22 cellular contexts compared by ENCODE assay signal in genomic region chr17:29247219-29247618, GRCh38. TPM values are rescaled to one million over a fixed set of nuclear protein-coding genes. Genes with fewer than 3 reads are reported as not detected.
A peak's percentile ranks its signal among the peaks of the same experiment; 100 is the strongest.
DNase-seq lines count a peak whose midpoint lies in the region; ATAC-seq, FAIRE-seq and TF ChIP-seq lines count a peak whose summit lies in the region.
"Had no signal": no experiment of that assay in that cellular context is flagged by ENCODE, and none has a peak within 500 bp of the region (broad histone marks: within the 10 kb centered on the region; RNA-seq: fewer than 3 reads in every experiment).

No MANE protein-coding gene starts in this region.

- H3K9ac ChIP-seq in IMR-90 (ENCODE audit: low read depth, low read length), result no peak overlapping the region
- H3K9ac ChIP-seq in K562 (ENCODE audit: insufficient read depth in 1 of 2, low read depth in 2 of 2, low read length in 2 of 2), result no peak overlapping the region
- H3K9ac ChIP-seq in neural progenitor cell, result no peak overlapping the region
- H3K9ac ChIP-seq: GM23248 had no signal

- no peak for FAIRE-seq in K562 (lab: Jason Lieb, UNC)
- no peak for FAIRE-seq in frontal cortex (lab: Jason Lieb, UNC)
- FAIRE-seq: A204.1, D721Med, G401.6, GM12892, GM18507 had no signal

- TF ChIP-seq CTCF in IMR-90 (conservative IDR thresholded peaks at IDR 0.05; ENCODE audit: low read depth, low read length), result no peak
- TF ChIP-seq CTCF in K562 (IDR thresholded peaks at IDR 0.05 in 2 of 3, conservative IDR thresholded peaks at IDR 0.05 in 1 of 3; ENCODE audit: insufficient read depth in 2 of 3, low read depth in 1 of 3, low read length in 3 of 3), result no peak
- TF ChIP-seq CTCF in glutamatergic neuron (IDR thresholded peaks at IDR 0.05; ENCODE audit: partially characterized antibody, unreplicated experiment), result no peak
- TF ChIP-seq CTCF in neural progenitor cell (IDR thresholded peaks at IDR 0.05), result no peak

- H2BK15ac ChIP-seq in IMR-90 (ENCODE audit: low read depth, low read length), result peak overlapping the region; percentile 64; the same call in 1 of the 3 replicates

- H3K4me3 ChIP-seq in IMR-90 (ENCODE audit: insufficient read depth, low read depth, low read length), result no peak overlapping the region
- no peak overlapping the region for H3K4me3 ChIP-seq in K562
- H3K4me3 ChIP-seq in neural progenitor cell, result no peak overlapping the region
- H3K4me3 ChIP-seq: GM23248 had no signal

- no peaks in the 10 kb centered on the region for H4K20me1 ChIP-seq in IMR-90 (ENCODE audit: insufficient read depth, low read length)
- no peaks in the 10 kb centered on the region for H4K20me1 ChIP-seq in K562 (replicated peaks; ENCODE audit: control insufficient read depth, insufficient read depth, low read length)
- H4K20me1 ChIP-seq in neural progenitor cell (ENCODE audit: low read depth), result no peaks in the 10 kb centered on the region

- H3K4me2 ChIP-seq in IMR-90 (ENCODE audit: low read depth, low read length) (no peak overlapping the region), K562 (ENCODE audit: insufficient read depth, low read length) (no peak overlapping the region), neural progenitor cell (no peak overlapping the region)

- TF ChIP-seq RAD21 in IMR-90 (IDR thresholded peaks at IDR 0.05; ENCODE audit: low read length) (no peak), K562 (CRISPR knock-in tag; conservative IDR thresholded peaks at IDR 0.05 in 1 of 2, IDR thresholded peaks at IDR 0.05 in 1 of 2) (no peak)

- CTCF ChIA-PET in IMR-90 (lab: Yijun Ruan, JAX), result no interaction called here
- CTCF ChIA-PET in K562 (lab: Yijun Ruan, JAX; ENCODE audit: low intra/inter-chr PET ratio), result interaction anchor here (0.6 kb wide), 1 partner anchor 63 kb away, joined by 4 read pairs; no protein-coding TSS in a partner anchor

- H3K27me3 Mint-ChIP-seq in glutamatergic neuron (ENCODE audit: unreplicated experiment), result peaks cover 5% of the 10 kb centered on the region
- H3K27me3 Mint-ChIP-seq in neural progenitor cell (ENCODE audit: insufficient read depth, low read depth), result peaks cover 6% of the 10 kb centered on the region
- H3K27me3 Mint-ChIP-seq: CD4-positive, alpha-beta T cell had no signal

- no peaks in the 10 kb centered on the region for H3K27me3 ChIP-seq in IMR-90 (ENCODE audit: control insufficient read depth, insufficient read depth, low read length)
- H3K27me3 ChIP-seq in K562 (ENCODE audit: control insufficient read depth in 2 of 2, insufficient read depth in 2 of 2, low read length in 2 of 2), result no peaks in the 10 kb centered on the region
- no peaks in the 10 kb centered on the region for H3K27me3 ChIP-seq in neural progenitor cell
- H3K27me3 ChIP-seq: BE2C had no signal

- no TSS peak for BruUV-seq in IMR-90 (replicated peaks; lab: Mats Ljungman, UMichigan)
- no TSS peak for BruUV-seq in K562 (replicated peaks; lab: Mats Ljungman, UMichigan)

- H3K27ac Mint-ChIP-seq in glutamatergic neuron (ENCODE audit: unreplicated experiment) (peak overlapping the region; percentile 65), neural progenitor cell (peak overlapping the region; percentile 65)
- H3K27ac Mint-ChIP-seq: CD4-positive, alpha-beta T cell had no signal

- H2AK9ac ChIP-seq in IMR-90 (replicated peaks; ENCODE audit: low read depth, low read length, poor library complexity), result no peak overlapping the region

- H3K79me1 ChIP-seq in IMR-90 (ENCODE audit: low read depth in 1 of 2, low read length in 2 of 2), result peaks cover 0 to 35% of the 10 kb centered on the region in 2 experiments; a peak in 2 of 4 replicates

- H3K36me3 Mint-ChIP-seq in glutamatergic neuron (ENCODE audit: unreplicated experiment) (no peaks in the 10 kb centered on the region), neural progenitor cell (no peaks in the 10 kb centered on the region)

- H3K79me2 ChIP-seq in K562 (ENCODE audit: control insufficient read depth, insufficient read depth, low read length) (no peaks in the 10 kb centered on the region), neural progenitor cell (ENCODE audit: low read depth) (no peaks in the 10 kb centered on the region)

- no peak overlapping the region for H4K8ac ChIP-seq in IMR-90 (ENCODE audit: low read depth in 2 of 2, low read length in 2 of 2)

- H2AK5ac ChIP-seq in IMR-90 (ENCODE audit: low read depth, low read length), result peak overlapping the region; percentile 43; the same call in 1 of the 2 replicates

- no peak overlapping the region for H3K23ac ChIP-seq in IMR-90 (ENCODE audit: low read depth, low read length)

- intact Hi-C loops in IMR-90 (cut with micrococcal nuclease) (no loop called here), K562 (cut with micrococcal nuclease) (loop anchor here (10.0 kb wide), 1 partner anchor 102 kb away; no protein-coding TSS in a partner anchor)

- H3K18ac ChIP-seq in IMR-90 (ENCODE audit: low read depth, low read length), result no peak overlapping the region

- H4K5ac ChIP-seq in IMR-90 (ENCODE audit: low read depth, low read length), result no peak overlapping the region

- peak overlapping the region; percentile 40 for H3K4ac ChIP-seq in IMR-90 (ENCODE audit: low read depth, low read length)

- no peaks in the 10 kb centered on the region for H3K36me3 ChIP-seq in IMR-90 (ENCODE audit: control insufficient read depth, insufficient read depth, low read length)
- no peaks in the 10 kb centered on the region for H3K36me3 ChIP-seq in K562 (ENCODE audit: control insufficient read depth, insufficient read depth, low read length)
- no peaks in the 10 kb centered on the region for H3K36me3 ChIP-seq in neural progenitor cell
- H3K36me3 ChIP-seq: BE2C had no signal

- no peaks in the 10 kb centered on the region for H3K9me3 ChIP-seq in IMR-90 (ENCODE audit: control insufficient read depth, insufficient read depth, low read length)
- H3K9me3 ChIP-seq in K562 (replicated peaks; ENCODE audit: control insufficient read depth, insufficient read depth, low read depth, low read length), result no peaks in the 10 kb centered on the region
- H3K9me3 ChIP-seq in neural progenitor cell (ENCODE audit: low read depth), result no peaks in the 10 kb centered on the region
- H3K9me3 ChIP-seq: BE2C, Caco-2 had no signal

- H2BK5ac ChIP-seq in IMR-90 (ENCODE audit: low read depth, low read length, poor library complexity, severe bottlenecking), result no peak overlapping the region

- dilution Hi-C loops in IMR-90 (cut with HindIII; ENCODE audit: low sequenced_read_pairs, unreplicated experiment), result no loop called here

- H3K4me3 Mint-ChIP-seq in glutamatergic neuron (ENCODE audit: unreplicated experiment) (peak overlapping the region; percentile 72), neural progenitor cell (no peak overlapping the region)
- H3K4me3 Mint-ChIP-seq: CD4-positive, alpha-beta T cell had no signal

- POLR2A ChIA-PET in IMR-90 (lab: Charles Lee; ENCODE audit: unreplicated experiment), result no interaction called here
- POLR2A ChIA-PET in K562 (lab: Yijun Ruan, JAX), result no interaction called here

- TF ChIP-seq EP300 in K562 (IDR thresholded peaks at IDR 0.05; ENCODE audit: low read length), result no peak

- in situ Hi-C loops in IMR-90 (cut with MboI; ENCODE audit: low sequenced_read_pairs), result no loop called here
- in situ Hi-C loops in K562 (cut with MboI), result no loop called here

- peaks cover 4% of the 10 kb centered on the region for H3K9me3 Mint-ChIP-seq in glutamatergic neuron (ENCODE audit: unreplicated experiment)
- no peaks in the 10 kb centered on the region for H3K9me3 Mint-ChIP-seq in neural progenitor cell
- H3K9me3 Mint-ChIP-seq: CD4-positive, alpha-beta T cell had no signal

- H3K4me1 Mint-ChIP-seq in glutamatergic neuron (ENCODE audit: low read depth, unreplicated experiment) (peaks cover 7% of the 10 kb centered on the region), neural progenitor cell (peaks cover 30% of the 10 kb centered on the region)

- peaks cover 22% of the 10 kb centered on the region for H3K9me1 ChIP-seq in IMR-90 (ENCODE audit: insufficient read depth, low read length)
- H3K9me1 ChIP-seq in K562 (ENCODE audit: control insufficient read depth, insufficient read depth, low read length), result no peaks in the 10 kb centered on the region

- no peak for DNase-seq in IMR-90
- no peak for DNase-seq in K562 (ENCODE audit: extremely low read depth in 1 of 4, low spot score in 3 of 4)
- DNase-seq in glutamatergic neuron, result no peak
- no peak for DNase-seq in neural progenitor cell (ENCODE audit: low spot score)
- DNase-seq in NCI-H2029 treated with DMSO at 0.1 percent for 48 hours (lab: John Stamatoyannopoulos, UW), result no peak
- DNase-seq in HuH-7 (ENCODE audit: low spot score), result no peak
- DNase-seq in GF-D8 (lab: John Stamatoyannopoulos, UW), result no peak
- no peak for DNase-seq in frontal cortex (ENCODE audit: low spot score in 2 of 2)
- DNase-seq: ACHN; BE2C; Caco-2; CD4-positive, alpha-beta T cell; GM23248; HCEC 1CT had no signal

- H2AFZ ChIP-seq in IMR-90 (replicated peaks; ENCODE audit: low read length, poor library complexity), result no peak overlapping the region
- H2AFZ ChIP-seq in K562 (ENCODE audit: low read depth, low read length), result no peak overlapping the region
- H2AFZ ChIP-seq in neural progenitor cell (replicated peaks), result no peak overlapping the region
- H2AFZ ChIP-seq: GM23248 had no signal

- H2BK120ac ChIP-seq in IMR-90 (ENCODE audit: low read depth, low read length), result peak overlapping the region; percentile 37; the same call in 1 of the 2 replicates

- no peak for TF ChIP-seq POLR2A in IMR-90 (IDR thresholded peaks at IDR 0.05; ENCODE audit: low read depth, low read length)
- no peak for TF ChIP-seq POLR2A in K562 (conservative IDR thresholded peaks at IDR 0.05)

- no peak overlapping the region for H3K56ac ChIP-seq in IMR-90 (ENCODE audit: extremely low read depth, insufficient read depth, low read length)

- ATAC-seq in IMR-90 (ENCODE audit: low read depth) (no peak), K562 (no peak)

- H3K14ac ChIP-seq in IMR-90 (replicated peaks; ENCODE audit: low read depth, low read length), result no peak overlapping the region

- 0 out of 2 replicates have a peak overlapping the region, but pooled peaks have one; percentile 41 for H2BK20ac ChIP-seq in IMR-90 (ENCODE audit: low read depth, low read length)

- no CpG with 5 or more reads among the region's 2 CpGs for WGBS in IMR-90 (ENCODE audit: extremely low coverage in 2 of 2, insufficient read length in 1 of 2), 2 experiments
- WGBS in K562 (ENCODE audit: insufficient coverage, low coverage, missing lambda C conversion rate), result 23% methylated on average over 2 of the region's 2 CpGs

- H3F3A ChIP-seq in neural progenitor cell (ENCODE audit: low read depth), result peaks cover 27% of the 10 kb centered on the region

- H3K27ac ChIP-seq in IMR-90 (ENCODE audit: insufficient read depth, low read length), result no peak overlapping the region
- H3K27ac ChIP-seq in K562 (ENCODE audit: extremely low read depth, low read depth, low read length), result no peak overlapping the region
- no peak overlapping the region for H3K27ac ChIP-seq in neural progenitor cell
- H3K27ac ChIP-seq: C4-2B, GM23248 had no signal

- H4K91ac ChIP-seq in IMR-90 (ENCODE audit: insufficient read depth, low read depth, low read length), result no peak overlapping the region

- peaks cover 20% of the 10 kb centered on the region for H3K4me1 ChIP-seq in IMR-90 (ENCODE audit: control insufficient read depth, insufficient read depth, low read length)
- H3K4me1 ChIP-seq in K562 (replicated peaks in 1 of 2; ENCODE audit: control insufficient read depth in 2 of 2, insufficient read depth in 2 of 2, low read length in 2 of 2), result no peaks in the 10 kb centered on the region
- H3K4me1 ChIP-seq in neural progenitor cell, result peaks cover 18% of the 10 kb centered on the region
- H3K4me1 ChIP-seq: BE2C, Caco-2 had no signal

RNA-seq across cellular contexts. Expression of gene CRYBA1, which starts 0.6 kb away (rescaled TPM):
- total RNA-seq in IMR-90 (2012; rRNA removed), result not detected in 2 replicates
- not detected in 2 replicates for polyA plus RNA-seq in IMR-90 (2012; rRNA removed)
- 0.08 TPM in 1 of 2 replicates, not detected in the other for polyA plus RNA-seq in IMR-90 (2012; cell fraction: cytosol; rRNA removed)
- not detected in 2 replicates for polyA plus RNA-seq in IMR-90 (2012; cell fraction: nucleus; rRNA removed; ENCODE audit: low replicate concordance)
- not detected in 2 replicates for total RNA-seq in K562 (2011; cell fraction: chromatin; rRNA removed; ENCODE audit: low replicate concordance)
- total RNA-seq in K562 (2011; cell fraction: nucleolus; rRNA removed), result not detected in 2 replicates
- total RNA-seq in K562 (2011; cell fraction: nucleoplasm; rRNA removed), result not detected in 2 replicates
- total RNA-seq in K562 (2014; rRNA removed), result not detected in 2 replicates
- total RNA-seq in K562 (2014; rRNA removed; fragmentation: Illumina TruSeq; extraction: Trizol), result not detected in 2 replicates
- not detected in 2 replicates for total RNA-seq in K562 (2015; rRNA removed; fragmentation: Illumina TruSeq; extraction: Trizol)
- total RNA-seq in K562 (2021), result not detected in 2 replicates
- not detected in 2 replicates for polyA plus RNA-seq in K562 (2011; rRNA removed)
- polyA plus RNA-seq in K562 (2011; cell fraction: cytosol; rRNA removed), result not detected in 2 replicates
- not detected in 2 replicates for polyA plus RNA-seq in K562 (2011; cell fraction: nucleus; rRNA removed)
- polyA plus RNA-seq in K562 (2012), result not detected in 2 replicates
- polyA plus RNA-seq in K562 (2014; fragmentation: Illumina TruSeq; extraction: Trizol), result not detected in 2 replicates
- not detected for polyA plus RNA-seq in K562 (2014; fragmentation: Nextera tagmentation; extraction: Ambion mirVana)
- not detected in 2 replicates for polyA plus RNA-seq in K562 (2014; rRNA removed)
- polyA minus RNA-seq in K562 (2011; rRNA and poly(A)+ RNA removed), result not detected in 2 replicates
- polyA minus RNA-seq in K562 (2011; cell fraction: cytosol; rRNA and poly(A)+ RNA removed), result not detected in 2 replicates
- polyA minus RNA-seq in K562 (2011; cell fraction: nucleus; rRNA and poly(A)+ RNA removed), result not detected in 2 replicates
- 2.7 TPM for total RNA-seq in glutamatergic neuron (ENCODE audit: unreplicated experiment)
- total RNA-seq in neural progenitor cell (ENCODE audit: low replicate concordance), result 0.84 and 1.0 TPM in 2 replicates
- total RNA-seq in frontal cortex, result not detected
- total RNA-seq: Caco-2; CD4-positive, alpha-beta T cell; GM23248; H4; HT-29 had no signal
- polyA plus RNA-seq: GM23248 had no signal

RNA-seq across cellular contexts. Expression of gene NUFIP2, which starts 46.7 kb away (rescaled TPM):
- 25.6 and 38.9 TPM in 2 replicates for total RNA-seq in IMR-90 (2012; rRNA removed)
- polyA plus RNA-seq in IMR-90 (2012; rRNA removed), result 7.8 and 8.9 TPM in 2 replicates
- 1.3 and 10.4 TPM in 2 replicates for polyA plus RNA-seq in IMR-90 (2012; cell fraction: cytosol; rRNA removed)
- 17.2 and 31.8 TPM in 2 replicates for polyA plus RNA-seq in IMR-90 (2012; cell fraction: nucleus; rRNA removed; ENCODE audit: low replicate concordance)
- total RNA-seq in K562 (2011; cell fraction: chromatin; rRNA removed; ENCODE audit: low replicate concordance), result 21.2 and 65.7 TPM in 2 replicates
- 15.5 and 20.2 TPM in 2 replicates for total RNA-seq in K562 (2011; cell fraction: nucleolus; rRNA removed)
- total RNA-seq in K562 (2011; cell fraction: nucleoplasm; rRNA removed), result 37.1 and 71.8 TPM in 2 replicates
- total RNA-seq in K562 (2014; rRNA removed), result 18.5 and 22.7 TPM in 2 replicates
- 38.4 and 41.3 TPM in 2 replicates for total RNA-seq in K562 (2014; rRNA removed; fragmentation: Illumina TruSeq; extraction: Trizol)
- 35.9 and 40.7 TPM in 2 replicates for total RNA-seq in K562 (2015; rRNA removed; fragmentation: Illumina TruSeq; extraction: Trizol)
- total RNA-seq in K562 (2021), result 37.8 and 38.2 TPM in 2 replicates
- 10.0 and 14.1 TPM in 2 replicates for polyA plus RNA-seq in K562 (2011; rRNA removed)
- polyA plus RNA-seq in K562 (2011; cell fraction: cytosol; rRNA removed), result 6.2 and 32.3 TPM in 2 replicates
- polyA plus RNA-seq in K562 (2011; cell fraction: nucleus; rRNA removed), result 19.3 and 40.9 TPM in 2 replicates
- polyA plus RNA-seq in K562 (2012), result 16.7 and 20.6 TPM in 2 replicates
- 24.2 and 26.7 TPM in 2 replicates for polyA plus RNA-seq in K562 (2014; fragmentation: Illumina TruSeq; extraction: Trizol)
- 1 to 10 TPM; 4.9 to 6.1 TPM for polyA plus RNA-seq in K562 (2014; fragmentation: Nextera tagmentation; extraction: Ambion mirVana)
- polyA plus RNA-seq in K562 (2014; rRNA removed), result 14.6 and 15.3 TPM in 2 replicates
- polyA minus RNA-seq in K562 (2011; rRNA and poly(A)+ RNA removed), result 16.1 and 19.8 TPM in 2 replicates
- polyA minus RNA-seq in K562 (2011; cell fraction: cytosol; rRNA and poly(A)+ RNA removed), result 27.9 and 30.0 TPM in 2 replicates
- 11.7 and 17.8 TPM in 2 replicates for polyA minus RNA-seq in K562 (2011; cell fraction: nucleus; rRNA and poly(A)+ RNA removed)
- 51.0 TPM for total RNA-seq in glutamatergic neuron (ENCODE audit: unreplicated experiment)
- 56.4 and 90.7 TPM in 2 replicates for total RNA-seq in neural progenitor cell (ENCODE audit: low replicate concordance)
- 42.4 TPM for total RNA-seq in frontal cortex
